In the genomic region with DNA sequence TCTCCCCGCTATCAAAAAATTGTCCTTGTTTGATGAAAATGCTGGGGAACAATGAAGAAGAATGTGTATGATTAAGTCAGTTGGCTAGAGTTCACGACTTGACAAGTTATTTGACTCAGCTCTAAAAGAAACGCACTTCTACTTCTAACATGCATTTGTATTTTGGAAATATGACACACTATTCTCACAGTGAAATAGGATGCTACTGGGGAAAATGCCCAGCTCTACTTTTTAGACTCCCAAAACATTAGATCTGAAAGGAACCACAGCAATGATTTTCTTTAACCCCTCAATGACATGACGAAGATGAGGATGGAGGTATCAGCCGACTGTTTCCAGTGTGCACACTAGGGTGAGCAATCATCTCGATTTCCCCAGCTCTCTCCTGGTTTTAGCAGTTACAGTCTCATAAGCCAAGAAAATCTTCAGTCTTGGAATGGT, we compare ENCODE assay signal across 18 cellular contexts.
DNase-seq lines count a peak whose midpoint lies in the region; ATAC-seq and TF ChIP-seq lines count a peak whose summit lies in the region.
"Had no signal": no experiment of that assay in that cellular context is flagged by ENCODE, and none has a peak within 500 bp of the region (broad histone marks: within the 10 kb centered on the region; RNA-seq: fewer than 3 reads in every experiment).

No MANE protein-coding gene starts in this region.

- no peak overlapping the region for H2BK120ac ChIP-seq in mesenchymal stem cell (ENCODE audit: low read depth, low read length)

- no peak overlapping the region for H3K18ac ChIP-seq in mesenchymal stem cell (ENCODE audit: low read depth in 1 of 2, low read length in 2 of 2)

- H3K23ac ChIP-seq in mesenchymal stem cell (ENCODE audit: low read length in 2 of 2): no peak overlapping the region

- no peak overlapping the region for H2AFZ ChIP-seq in mesenchymal stem cell (ENCODE audit: low read depth, low read length)

- H3K36me3 ChIP-seq in mesenchymal stem cell (ENCODE audit: control insufficient read depth in 1 of 2, insufficient read depth in 2 of 2, low read depth in 1 of 2, low read length in 2 of 2): no peaks in the 10 kb centered on the region
- H3K36me3 ChIP-seq: colonic mucosa, ovary, vagina had no signal

- no peak overlapping the region for H2BK15ac ChIP-seq in mesenchymal stem cell (ENCODE audit: low read depth, poor library complexity, severe bottlenecking)

- H2AK5ac ChIP-seq in mesenchymal stem cell (ENCODE audit: low read length, severe bottlenecking): no peak overlapping the region

- WGBS in mesenchymal stem cell: 92% methylated on average over 5 of the region's 6 CpGs

- ATAC-seq in HG03354 (IDR thresholded peaks at IDR 0.05; ENCODE audit: poor library complexity, severe bottlenecking, unreplicated experiment): no peak

- CTCF ChIA-PET in AG04450 (lab: Charles Lee): interaction anchor here (2.6 kb wide), 1 partner anchor 85 kb away, joined by 9 read pairs; no protein-coding TSS in a partner anchor

- H3K4me3 ChIP-seq in AG04450 (ENCODE audit: low read depth, low read length): no peak overlapping the region
- H3K4me3 ChIP-seq in cardiac fibroblast (replicated peaks in 1 of 2; ENCODE audit: low read depth in 2 of 2, low read length in 2 of 2): no peak overlapping the region
- H3K4me3 ChIP-seq in mesenchymal stem cell (ENCODE audit: insufficient read depth in 1 of 2, low read depth in 1 of 2, low read length in 2 of 2): peak overlapping the region in 1 of 2 experiments; percentile 60
- H3K4me3 ChIP-seq: colonic mucosa, ovary, skin epidermis, vagina had no signal

- H3K9me3 ChIP-seq in AG04450 (ENCODE audit: control insufficient read depth, insufficient read depth, low read length) (no peaks in the 10 kb centered on the region), mesenchymal stem cell (ENCODE audit: control insufficient read depth, low read length) (no peaks in the 10 kb centered on the region)
- H3K9me3 ChIP-seq: Caco-2, colonic mucosa, ovary, vagina had no signal

- TF ChIP-seq CTCF in AG04450 (IDR thresholded peaks at IDR 0.05; ENCODE audit: low read depth, low read length) (0 out of 2 replicates have a peak, but pooled peaks have one; percentile 10), cardiac fibroblast (IDR thresholded peaks at IDR 0.05; ENCODE audit: low read depth, low read length) (no peak)

- DNase-seq in AG04450 (ENCODE audit: low read depth, low spot score): no peak
- peak; percentile 32 for DNase-seq in HT1080 (ENCODE audit: low read depth)
- peak; percentile 59 to 72 for DNase-seq in cardiac fibroblast (ENCODE audit: low read depth in 2 of 2)
- peak; percentile 50 for DNase-seq in mesenchymal stem cell
- DNase-seq in HK-2 (ENCODE audit: unreplicated experiment): no peak
- DNase-seq in NCI-H146 (lab: John Stamatoyannopoulos, UW): no peak
- DNase-seq in stimulated activated naive CD4-positive, alpha-beta T cell (lab: John Stamatoyannopoulos, UW): no peak
- DNase-seq: activated naive CD4-positive, alpha-beta T cell; activated T-cell treated with anti-CD3 and anti-CD28 coated beads for 4 hours; aorta; Caco-2; colonic mucosa; ovary; stimulated activated CD4-positive, alpha-beta T cell treated with anti-CD3 and anti-CD28 coated beads, Interleukin-4, amount 100 ng/mL, for 24 hours; substantia nigra had no signal

- H4K91ac ChIP-seq in mesenchymal stem cell (ENCODE audit: low read length): no peak overlapping the region

- no peak overlapping the region for H2BK12ac ChIP-seq in mesenchymal stem cell (ENCODE audit: low read length in 2 of 2)

- H3K4me1 ChIP-seq in mesenchymal stem cell (ENCODE audit: control insufficient read depth, insufficient read depth, low read depth, low read length): no peaks in the 10 kb centered on the region
- H3K4me1 ChIP-seq: Caco-2, colonic mucosa had no signal

- H3K27me3 ChIP-seq in AG04450 (ENCODE audit: control insufficient read depth, insufficient read depth, low read length) (no peaks in the 10 kb centered on the region), mesenchymal stem cell (ENCODE audit: control insufficient read depth in 1 of 2, insufficient read depth in 1 of 2, low read length in 2 of 2) (peaks cover 4% of the 10 kb centered on the region in 2 experiments)
- H3K27me3 ChIP-seq: colonic mucosa, ovary, vagina had no signal

- no peak overlapping the region for H3K14ac ChIP-seq in mesenchymal stem cell (ENCODE audit: low read length in 2 of 2)

- H3K9ac ChIP-seq in mesenchymal stem cell (ENCODE audit: low read length): peak overlapping the region; percentile 84

- H3K79me1 ChIP-seq in mesenchymal stem cell (replicated peaks; ENCODE audit: low read length, poor library complexity, severe bottlenecking): no peaks in the 10 kb centered on the region

- POLR2A ChIA-PET in AG04450 (lab: Yijun Ruan, JAX): interaction anchor here (0.8 kb wide), 1 partner anchor 57 kb away, joined by 4 read pairs; no protein-coding TSS in a partner anchor

- no peak overlapping the region for H3K4me2 ChIP-seq in mesenchymal stem cell (ENCODE audit: low read length, poor library complexity, severe bottlenecking)

- no peak overlapping the region for H3K27ac ChIP-seq in AG04450 (ENCODE audit: low read depth, low read length)
- H3K27ac ChIP-seq in mesenchymal stem cell (ENCODE audit: low read length, poor library complexity, severe bottlenecking): no peak overlapping the region
- H3K27ac ChIP-seq: colonic mucosa, ovary, vagina had no signal

- H4K8ac ChIP-seq in mesenchymal stem cell (ENCODE audit: low read length): no peak overlapping the region

- H3K4ac ChIP-seq in mesenchymal stem cell (ENCODE audit: low read depth in 1 of 2, low read length in 2 of 2): no peak overlapping the region

- H2BK5ac ChIP-seq in mesenchymal stem cell (ENCODE audit: low read depth, low read length, poor library complexity, severe bottlenecking): no peak overlapping the region

Comparison
In these comparisons a context has a peak if more than half of its experiments do, and no peak if none do; other contexts are left out.
1. DNase-seq: peak in HT1080 (single experiment), cardiac fibroblast (2 of 2) and mesenchymal stem cell (single experiment); none in AG04450 (single experiment), HK-2 (single experiment), NCI-H146 (single experiment) and stimulated activated naive CD4-positive, alpha-beta T cell (0 of 6).